15 cellular contexts compared by ENCODE assay signal in genomic region chr1:10031461-10031860, GRCh38. TPM values are rescaled to one million over a fixed set of nuclear protein-coding genes. Genes with fewer than 3 reads are reported as not detected.
DNase-seq lines count a peak whose midpoint lies in the region; ATAC-seq and TF ChIP-seq lines count a peak whose summit lies in the region.
"Had no signal": no experiment of that assay in that cellular context is flagged by ENCODE, and none has a peak within 500 bp of the region (broad histone marks: within the 10 kb centered on the region; RNA-seq: fewer than 3 reads in every experiment).

No MANE protein-coding gene starts in this region.

- H3K4me1 ChIP-seq in IMR-90 (ENCODE audit: control insufficient read depth, insufficient read depth, low read length) (peaks cover 6% of the 10 kb centered on the region; the same call in 1 of the 2 replicates), vagina (peaks cover 18% of the 10 kb centered on the region), GM23338 (ENCODE audit: insufficient read depth) (peaks cover 9% of the 10 kb centered on the region; the same call in 1 of the 2 replicates)

- no peak overlapping the region for H3K4me2 ChIP-seq in IMR-90 (ENCODE audit: low read depth, low read length)
- H3K4me2 ChIP-seq in GM23338 = no peak overlapping the region

- no peaks in the 10 kb centered on the region for H3K9me1 ChIP-seq in IMR-90 (ENCODE audit: insufficient read depth, low read length)

- H3K9me3 Mint-ChIP-seq in GM23338 = peaks cover 5% of the 10 kb centered on the region; the same call in 1 of the 3 replicates
- H3K9me3 Mint-ChIP-seq: activated T-helper 1 cell treated with anti-CD3 and anti-CD28 coated beads, Interleukin-12 subunit alpha, Interleukin-12 subunit beta, Interleukin-2, Interleukin-4 antibody, amounts not matched to agents 30 ng/mL and 10 ng/mL and 1 ng/mL, durations not matched to agents 14 hours and 24 hours and 36 hours; T-cell had no signal

- H3K9ac ChIP-seq in IMR-90 (ENCODE audit: low read depth, low read length) = no peak overlapping the region

- ATAC-seq in IMR-90 (ENCODE audit: low read depth) (no peak), GM19452 (IDR thresholded peaks at IDR 0.05; ENCODE audit: unreplicated experiment) (no peak), GM23338 (no peak), HG02642 (IDR thresholded peaks at IDR 0.05; ENCODE audit: poor library complexity, unreplicated experiment) (no peak)
- ATAC-seq: K562, T-cell had no signal

- H3K9me2 ChIP-seq in GM23338 (ENCODE audit: insufficient read depth) = no peaks in the 10 kb centered on the region

- H3K27me3 Mint-ChIP-seq in GM23338 (ENCODE audit: insufficient read depth, low read depth, poor library complexity) = peaks cover 6% of the 10 kb centered on the region
- H3K27me3 Mint-ChIP-seq: T-cell had no signal

- intact Hi-C loops in IMR-90 (cut with micrococcal nuclease) = loop anchor here (5.0 to 10.0 kb wide), 3 partner anchors 44 to 393 kb away; partner anchors contain the start of gene KIF1B
- intact Hi-C loops in vagina (cut with DNase I) = loop anchor here (5.0 kb wide), 1 partner anchor 84 kb away; no protein-coding TSS in a partner anchor

- no peak overlapping the region for H3K4me3 ChIP-seq in AG10803 (ENCODE audit: low read length)
- H3K4me3 ChIP-seq in IMR-90 (ENCODE audit: insufficient read depth, low read depth, low read length) = no peak overlapping the region
- H3K4me3 ChIP-seq in vagina = no peak overlapping the region
- H3K4me3 ChIP-seq in GM23338 = no peak overlapping the region

- no CpG with 5 or more reads among the region's 3 CpGs for WGBS in IMR-90 (ENCODE audit: extremely low coverage in 2 of 2, insufficient read length in 1 of 2), 2 experiments

- POLR2A ChIA-PET in IMR-90 (lab: Charles Lee; ENCODE audit: unreplicated experiment) = no interaction called here

- no TSS peak for BruUV-seq in IMR-90 (replicated peaks; lab: Mats Ljungman, UMichigan)

- H3K18ac ChIP-seq in IMR-90 (ENCODE audit: low read depth, low read length) = no peak overlapping the region

- H3K14ac ChIP-seq in IMR-90 (replicated peaks; ENCODE audit: low read depth, low read length) = no peak overlapping the region

- H4K20me1 ChIP-seq in IMR-90 (ENCODE audit: insufficient read depth, low read length) (peaks cover 5% of the 10 kb centered on the region; the same call in 1 of the 2 replicates), GM23338 (replicated peaks; ENCODE audit: insufficient read depth) (0 out of 2 replicates have a peak, but pooled peaks cover 3% of the 10 kb centered on the region)

- peaks cover 8% of the 10 kb centered on the region for H3K4me1 Mint-ChIP-seq in GM23338

- dilution Hi-C loops in IMR-90 (cut with HindIII; ENCODE audit: low sequenced_read_pairs, unreplicated experiment) = no loop called here

- peaks cover 31% of the 10 kb centered on the region for H3K79me2 ChIP-seq in GM23338 (replicated peaks; ENCODE audit: insufficient read depth)

- CTCF ChIA-PET in IMR-90 (lab: Yijun Ruan, JAX) = no interaction called here

- no peak overlapping the region for H2BK20ac ChIP-seq in IMR-90 (ENCODE audit: low read depth, low read length)

- no peak overlapping the region for H2BK5ac ChIP-seq in IMR-90 (ENCODE audit: low read depth, low read length, poor library complexity, severe bottlenecking)

- no peak overlapping the region for H2AK9ac ChIP-seq in IMR-90 (replicated peaks; ENCODE audit: low read depth, low read length, poor library complexity)

- peaks cover 6% of the 10 kb centered on the region; the same call in 1 of the 2 replicates for H3F3A ChIP-seq in GM23338 (replicated peaks; ENCODE audit: low read depth)

- no peak for TF ChIP-seq POLR2A in IMR-90 (IDR thresholded peaks at IDR 0.05; ENCODE audit: low read depth, low read length)
- no peak for TF ChIP-seq POLR2A in vagina (IDR thresholded peaks at IDR 0.05)

- TF ChIP-seq CTCF in AG10803 (conservative IDR thresholded peaks at IDR 0.05; ENCODE audit: low read length) (no peak), IMR-90 (conservative IDR thresholded peaks at IDR 0.05; ENCODE audit: low read depth, low read length) (no peak), vagina (IDR thresholded peaks at IDR 0.05) (no peak), GM23338 (conservative IDR thresholded peaks at IDR 0.05; ENCODE audit: low read depth in 2 of 2) (no peak)

- no peak overlapping the region for H4K5ac ChIP-seq in IMR-90 (ENCODE audit: low read depth, low read length)

- H3K27ac Mint-ChIP-seq in GM23338 = no peak overlapping the region

- H3K4me3 Mint-ChIP-seq in GM23338 = no peak overlapping the region

- no peak overlapping the region for H3K56ac ChIP-seq in IMR-90 (ENCODE audit: extremely low read depth, insufficient read depth, low read length)

- no peak overlapping the region for H4K91ac ChIP-seq in IMR-90 (ENCODE audit: insufficient read depth, low read depth, low read length)

- no peaks in the 10 kb centered on the region for H3K27me3 ChIP-seq in IMR-90 (ENCODE audit: control insufficient read depth, insufficient read depth, low read length)
- no peaks in the 10 kb centered on the region for H3K27me3 ChIP-seq in vagina
- H3K27me3 ChIP-seq in GM23338 (ENCODE audit: insufficient read depth) = no peaks in the 10 kb centered on the region

- peak; percentile 80 for DNase-seq in AG10803 (ENCODE audit: low read depth)
- peak; percentile 75 for DNase-seq in IMR-90
- peak; percentile 53 for DNase-seq in astrocyte of the hippocampus (ENCODE audit: low read depth, low spot score)
- DNase-seq in left kidney (ENCODE audit: low read depth, low spot score) = peak; percentile 22
- DNase-seq in vagina (ENCODE audit: extremely low spot score in 2 of 2) = no peak
- no peak for DNase-seq in GM23338 (ENCODE audit: low spot score)
- DNase-seq: GDM1; NCI-H2081; stimulated activated CD4-positive, alpha-beta T cell treated with anti-CD3 and anti-CD28 coated beads, Interleukin-4, amount 100 ng/mL, for 1 hour; stimulated activated naive CD4-positive, alpha-beta T cell; T-cell had no signal

- peaks cover 6% of the 10 kb centered on the region for H3K36me3 Mint-ChIP-seq in GM23338 (ENCODE audit: low read depth)
- H3K36me3 Mint-ChIP-seq: T-cell had no signal

- H2AK5ac ChIP-seq in IMR-90 (ENCODE audit: low read depth, low read length) = no peak overlapping the region

- no peaks in the 10 kb centered on the region for H3K36me3 ChIP-seq in IMR-90 (ENCODE audit: control insufficient read depth, insufficient read depth, low read length)
- H3K36me3 ChIP-seq in vagina = no peaks in the 10 kb centered on the region
- no peaks in the 10 kb centered on the region for H3K36me3 ChIP-seq in GM23338 (ENCODE audit: insufficient read depth)

- H2BK120ac ChIP-seq in IMR-90 (ENCODE audit: low read depth, low read length) = 0 out of 2 replicates have a peak overlapping the region, but pooled peaks have one; percentile 32

- no peak overlapping the region for H3K4ac ChIP-seq in IMR-90 (ENCODE audit: low read depth, low read length)

- H3K79me1 ChIP-seq in IMR-90 (ENCODE audit: low read depth in 1 of 2, low read length in 2 of 2) = peaks cover 0 to 16% of the 10 kb centered on the region in 2 experiments; a peak in 2 of 4 replicates

- no peak overlapping the region for H2BK15ac ChIP-seq in IMR-90 (ENCODE audit: low read depth, low read length)

- in situ Hi-C loops in IMR-90 (cut with MboI; ENCODE audit: low sequenced_read_pairs) = no loop called here

- H3K23ac ChIP-seq in IMR-90 (ENCODE audit: low read depth, low read length) = no peak overlapping the region

- no peak for TF ChIP-seq RAD21 in IMR-90 (IDR thresholded peaks at IDR 0.05; ENCODE audit: low read length)

- H4K8ac ChIP-seq in IMR-90 (ENCODE audit: low read depth in 2 of 2, low read length in 2 of 2) = no peak overlapping the region

- H3K27ac ChIP-seq in IMR-90 (ENCODE audit: insufficient read depth, low read length) (no peak overlapping the region), vagina (no peak overlapping the region), GM23338 (ENCODE audit: low read depth) (no peak overlapping the region)

- H3K9me3 ChIP-seq in IMR-90 (ENCODE audit: control insufficient read depth, insufficient read depth, low read length) = no peaks in the 10 kb centered on the region
- no peaks in the 10 kb centered on the region for H3K9me3 ChIP-seq in vagina

- no peak overlapping the region for H2AFZ ChIP-seq in IMR-90 (replicated peaks; ENCODE audit: low read length, poor library complexity)
- H2AFZ ChIP-seq in GM23338 = no peak overlapping the region

TF ChIP-seq in IMR-90, 13 proteins besides CTCF, POLR2A, EP300 and RAD21 (continues in another document):
- TF ChIP-seq BHLHE40 (IDR thresholded peaks at IDR 0.05; ENCODE audit: low read depth, low read length) = no peak
- no peak for TF ChIP-seq USF2 (IDR thresholded peaks at IDR 0.05; ENCODE audit: low read depth, low read length)

TF ChIP-seq in GM23338, 12 proteins besides CTCF, POLR2A, EP300 and RAD21 (continues in another document):
- TF ChIP-seq NANOG (IDR thresholded peaks at IDR 0.05; ENCODE audit: borderline replicate concordance) (no peak), ZNF331 (CRISPR knock-in tag; IDR thresholded peaks at IDR 0.05; ENCODE audit: low read depth) (no peak), EZH2phosphoT487 (IDR thresholded peaks at IDR 0.05; ENCODE audit: unreplicated experiment) (no peak)

RNA-seq across cellular contexts. Expression of gene UBE4B, which starts 1.3 kb away (rescaled TPM):
- 39.3 and 41.9 TPM in 2 replicates for total RNA-seq in IMR-90 (2012; rRNA removed)
- polyA plus RNA-seq in IMR-90 (2012; rRNA removed) = 24.6 and 26.5 TPM in 2 replicates
- 13.6 and 17.6 TPM in 2 replicates for polyA plus RNA-seq in IMR-90 (2012; cell fraction: cytosol; rRNA removed)
- 28.2 and 61.0 TPM in 2 replicates for polyA plus RNA-seq in IMR-90 (2012; cell fraction: nucleus; rRNA removed; ENCODE audit: low replicate concordance)
- 51.1 TPM for total RNA-seq in vagina
- total RNA-seq in GM23338 (2014; rRNA removed; shearing (Covaris generic)) = 76.5 and 115 TPM in 2 replicates
- polyA plus RNA-seq in GM23338 (2016; fragmentation: Nextera tagmentation; extraction: Ambion mirVana) = 27.9 and 28.4 TPM in 2 replicates

RNA-seq across cellular contexts. Expression of gene RBP7, which starts 34.4 kb away (rescaled TPM):
- total RNA-seq in IMR-90 (2012; rRNA removed) = not detected in 2 replicates
- polyA plus RNA-seq in IMR-90 (2012; rRNA removed) = 0.17 and 0.29 TPM in 2 replicates
- 0.09 and 0.21 TPM in 2 replicates for polyA plus RNA-seq in IMR-90 (2012; cell fraction: cytosol; rRNA removed)
- polyA plus RNA-seq in IMR-90 (2012; cell fraction: nucleus; rRNA removed; ENCODE audit: low replicate concordance) = not detected in 2 replicates
- total RNA-seq in vagina = 36.3 TPM
- total RNA-seq in GM23338 (2014; rRNA removed; shearing (Covaris generic)) = 3.2 and 11.7 TPM in 2 replicates
- 16.7 and 18.9 TPM in 2 replicates for polyA plus RNA-seq in GM23338 (2016; fragmentation: Nextera tagmentation; extraction: Ambion mirVana)
- total RNA-seq: activated T-helper 1 cell treated with anti-CD3 and anti-CD28 coated beads, Interleukin-12 subunit alpha, Interleukin-12 subunit beta, Interleukin-2, Interleukin-4 antibody, amounts not matched to agents 30 ng/mL and 10 ng/mL and 1 ng/mL, durations not matched to agents 14 hours and 24 hours and 36 hours; K562 had no signal
- polyA plus RNA-seq: K562 had no signal

Comparison
In these comparisons a context has a peak if more than half of its experiments do, and no peak if none do; other contexts are left out.
1. DNase-seq: peak in AG10803 (single experiment), IMR-90 (single experiment), astrocyte of the hippocampus (single experiment) and left kidney (single experiment); none in vagina (0 of 2) and GM23338 (single experiment).